1 cellular context compared by ENCODE assay signal in the genomic region with DNA sequence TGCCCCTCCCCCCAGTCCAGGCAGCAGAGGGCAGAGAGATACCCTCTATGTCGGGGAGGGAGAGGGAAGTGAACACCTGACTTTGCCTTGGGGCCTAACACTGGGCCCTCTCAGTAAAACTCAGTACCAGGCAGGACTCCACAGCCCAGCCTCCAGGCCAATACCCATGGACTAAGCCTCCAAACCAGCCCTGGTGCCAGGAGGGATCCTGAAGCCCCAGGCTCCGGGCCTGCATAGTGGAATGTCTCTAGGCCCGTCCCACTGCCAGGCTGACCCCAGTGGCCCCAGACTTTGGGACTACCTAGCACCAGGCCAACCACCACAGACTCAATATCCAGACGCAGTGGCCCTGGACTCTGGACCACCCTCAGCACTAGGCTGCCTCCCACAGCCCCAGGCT.
TF ChIP-seq lines count a peak whose summit lies in the region.

No MANE protein-coding gene starts in this region.

TF ChIP-seq in HepG2, 621 proteins besides CTCF, POLR2A, EP300 and RAD21 (continued from another document):
- no peak for TF ChIP-seq ZNF597 (CRISPR knock-in tag; IDR thresholded peaks at IDR 0.05)
- TF ChIP-seq ISL2 (CRISPR knock-in tag; IDR thresholded peaks at IDR 0.05) = no peak
- TF ChIP-seq ZNF546 (CRISPR knock-in tag; conservative IDR thresholded peaks at IDR 0.05) = no peak
- no peak for TF ChIP-seq ARID3A (IDR thresholded peaks at IDR 0.05; ENCODE audit: low read depth, low read length)
- no peak for TF ChIP-seq NBN (conservative IDR thresholded peaks at IDR 0.05)
- TF ChIP-seq ZNF207 (IDR thresholded peaks at IDR 0.05; ENCODE audit: borderline replicate concordance) = no peak
- no peak for TF ChIP-seq TSC22D2 (CRISPR knock-in tag; IDR thresholded peaks at IDR 0.05; ENCODE audit: borderline replicate concordance)
